18 cellular contexts compared by ENCODE assay signal in the genomic region with DNA sequence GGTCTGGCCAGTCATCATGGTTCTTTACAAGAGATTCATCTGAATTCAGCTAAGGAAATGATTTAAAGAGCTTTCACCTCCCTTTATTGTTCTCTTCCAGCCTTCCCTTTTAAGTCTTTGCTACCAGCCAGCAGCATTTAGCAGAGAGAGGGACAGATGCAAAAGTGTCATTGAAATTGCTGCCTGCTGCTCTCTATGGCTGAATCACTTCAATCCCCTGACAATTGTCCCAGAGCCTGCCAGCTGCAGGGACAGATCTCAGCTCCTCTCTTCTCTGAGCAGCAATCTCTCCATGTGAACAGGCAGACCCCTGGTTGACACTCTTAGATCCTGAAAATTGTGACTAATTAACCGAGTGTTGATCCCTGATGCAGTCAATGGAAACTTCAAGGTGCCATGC.
A peak's percentile ranks its signal among the peaks of the same experiment; 100 is the strongest.
DNase-seq lines count a peak whose midpoint lies in the region; ATAC-seq and TF ChIP-seq lines count a peak whose summit lies in the region.
"Had no signal": no experiment of that assay in that cellular context is flagged by ENCODE, and none has a peak within 500 bp of the region (broad histone marks: within the 10 kb centered on the region; RNA-seq: fewer than 3 reads in every experiment).

No MANE protein-coding gene starts in this region.

- TF ChIP-seq CTCF in WTC11 (IDR thresholded peaks at IDR 0.05) = no peak

- POLR2A ChIA-PET in WTC11 (lab: Charles Lee) = no interaction called here

- H3K27me3 Mint-ChIP-seq in WTC11 (ENCODE audit: low read depth) = no peaks in the 10 kb centered on the region
- H3K27me3 Mint-ChIP-seq: activated T-helper 17 cell treated with anti-CD3 and anti-CD28 coated beads, Interleukin-2, amount 50 U/mL, for 72 hours had no signal

- peaks cover 9% of the 10 kb centered on the region for H3K4me1 Mint-ChIP-seq in WTC11
- H3K4me1 Mint-ChIP-seq: activated T-helper 17 cell treated with anti-CD3 and anti-CD28 coated beads, Interleukin-2, amount 50 U/mL, for 72 hours; mesothelial cell of epicardium had no signal

- H3K27ac Mint-ChIP-seq in WTC11 = 0 out of 2 replicates have a peak overlapping the region, but pooled peaks have one; percentile 10
- H3K27ac Mint-ChIP-seq: activated T-helper 17 cell treated with anti-CD3 and anti-CD28 coated beads, Interleukin-2, amount 50 U/mL, for 72 hours; mesothelial cell of epicardium had no signal

- H3K36me3 Mint-ChIP-seq in WTC11 = no peaks in the 10 kb centered on the region
- H3K36me3 Mint-ChIP-seq: mesothelial cell of epicardium had no signal

- ATAC-seq in WTC11 (no peak; the same call in 1 of the 2 replicates), left ventricle myocardium superior (no peak)
- ATAC-seq: activated CD4-positive, CD25-positive, alpha-beta regulatory T cell treated with anti-CD3 and anti-CD28 coated beads, Interleukin-2, amount 50 U/mL, for 24 hours; activated T-helper 17 cell treated with anti-CD3 and anti-CD28 coated beads, Interleukin-2, amount 50 U/mL, for 72 hours; sciatic nerve had no signal

- H3K4me3 Mint-ChIP-seq in WTC11 = no peak overlapping the region
- H3K4me3 Mint-ChIP-seq: activated T-helper 17 cell treated with anti-CD3 and anti-CD28 coated beads, Interleukin-2, amount 50 U/mL, for 72 hours; mesothelial cell of epicardium had no signal

- H3K9me3 Mint-ChIP-seq in WTC11 = peaks cover 4% of the 10 kb centered on the region; the same call in 1 of the 2 replicates
- H3K9me3 Mint-ChIP-seq: mesothelial cell of epicardium had no signal

- intact Hi-C loops in left ventricle myocardium superior (cut with micrococcal nuclease) = no loop called here

- CTCF ChIA-PET in WTC11 (lab: Charles Lee) = no interaction called here

- peak; percentile 82 for DNase-seq in NCI-H1436 treated with DMSO at 0.1 percent for 48 hours (lab: John Stamatoyannopoulos, UW)
- DNase-seq in WTC11 (ENCODE audit: low spot score) = no peak
- peak in 31 of 51 donors; percentile 2 to 67 (median 25) for DNase-seq in hypothalamus (lab: John Stamatoyannopoulos, UW)
- peak; percentile 86 for DNase-seq in pons (ENCODE audit: low spot score)
- no peak for DNase-seq in NCI-H2029 treated with DMSO at 0.1 percent for 48 hours (lab: John Stamatoyannopoulos, UW)
- DNase-seq in SW480 (ENCODE audit: low spot score) = no peak
- DNase-seq in HuH-7 (ENCODE audit: low spot score) = no peak
- DNase-seq in left ventricle myocardium superior = no peak
- DNase-seq: cerebellar nuclear complex, COR-L47, GM23248, kidney, NCI-H1930, PC-9 had no signal

TF ChIP-seq in WTC11, 78 proteins besides CTCF, POLR2A, EP300 and RAD21 (continues in another document):
- TF ChIP-seq, protein P1, sequence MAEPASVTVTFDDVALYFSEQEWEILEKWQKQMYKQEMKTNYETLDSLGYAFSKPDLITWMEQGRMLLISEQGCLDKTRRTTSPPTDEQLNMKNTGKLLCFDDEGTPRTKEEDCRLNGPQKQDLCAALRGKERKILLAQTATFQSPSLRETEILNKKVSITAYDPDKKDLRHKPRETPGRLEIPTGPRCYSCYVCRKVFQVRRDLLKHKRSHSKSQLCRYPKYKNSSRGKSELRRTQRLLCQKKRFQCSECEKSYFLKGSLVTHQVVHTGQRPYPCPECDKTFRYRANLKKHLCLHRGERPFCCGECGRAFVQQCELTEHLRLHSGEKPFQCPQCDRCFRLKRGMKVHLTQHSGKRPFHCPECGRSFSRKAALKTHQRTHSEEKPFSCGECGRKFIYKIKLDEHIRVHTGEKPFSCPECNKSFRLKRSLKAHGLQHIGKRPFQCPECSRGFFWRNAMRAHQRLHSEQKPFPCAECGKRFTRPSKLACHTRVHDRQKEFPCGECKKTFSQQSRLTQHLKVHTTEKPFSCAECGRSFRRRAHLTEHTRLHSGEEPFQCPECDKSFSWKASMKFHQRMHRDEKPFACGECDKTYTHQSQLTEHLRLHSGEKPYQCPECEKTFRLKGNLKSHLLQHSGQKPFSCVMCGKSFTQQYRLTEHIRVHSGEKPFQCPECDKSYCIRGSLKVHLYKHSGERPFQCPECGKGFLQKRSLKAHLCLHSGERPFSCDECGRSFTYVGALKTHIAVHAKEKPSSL (CRISPR knock-in tag; conservative IDR thresholded peaks at IDR 0.05) = no peak
- TF ChIP-seq NR1H2 (CRISPR knock-in tag; IDR thresholded peaks at IDR 0.05) (no peak), ELF4 (CRISPR knock-in tag; IDR thresholded peaks at IDR 0.05; ENCODE audit: low read depth) (no peak), FOXP4 (CRISPR knock-in tag; IDR thresholded peaks at IDR 0.05) (no peak), E2F4 (CRISPR knock-in tag; IDR thresholded peaks at IDR 0.05; ENCODE audit: borderline replicate concordance, low read depth) (no peak), FOXK1 (CRISPR knock-in tag; IDR thresholded peaks at IDR 0.05) (no peak), ZNF219 (CRISPR knock-in tag; IDR thresholded peaks at IDR 0.05; ENCODE audit: borderline replicate concordance) (no peak), AFF4 (CRISPR knock-in tag; IDR thresholded peaks at IDR 0.05; ENCODE audit: borderline replicate concordance) (no peak), CREB1 (CRISPR knock-in tag; IDR thresholded peaks at IDR 0.05) (no peak), CREM (CRISPR knock-in tag; IDR thresholded peaks at IDR 0.05) (no peak), JAZF1 (CRISPR knock-in tag; IDR thresholded peaks at IDR 0.05) (no peak), EMX1 (CRISPR knock-in tag; IDR thresholded peaks at IDR 0.05) (no peak)
- TF ChIP-seq, protein P2, sequence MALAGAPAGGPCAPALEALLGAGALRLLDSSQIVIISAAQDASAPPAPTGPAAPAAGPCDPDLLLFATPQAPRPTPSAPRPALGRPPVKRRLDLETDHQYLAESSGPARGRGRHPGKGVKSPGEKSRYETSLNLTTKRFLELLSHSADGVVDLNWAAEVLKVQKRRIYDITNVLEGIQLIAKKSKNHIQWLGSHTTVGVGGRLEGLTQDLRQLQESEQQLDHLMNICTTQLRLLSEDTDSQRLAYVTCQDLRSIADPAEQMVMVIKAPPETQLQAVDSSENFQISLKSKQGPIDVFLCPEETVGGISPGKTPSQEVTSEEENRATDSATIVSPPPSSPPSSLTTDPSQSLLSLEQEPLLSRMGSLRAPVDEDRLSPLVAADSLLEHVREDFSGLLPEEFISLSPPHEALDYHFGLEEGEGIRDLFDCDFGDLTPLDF (CRISPR knock-in tag; IDR thresholded peaks at IDR 0.05) = no peak

Comparison
In these comparisons a context has a peak if more than half of its experiments do, and no peak if none do; other contexts are left out.
1. DNase-seq: peak in NCI-H1436 treated with DMSO at 0.1 percent for 48 hours (single experiment), hypothalamus (31 of 51) and pons (single experiment); none in WTC11 (single experiment), NCI-H2029 treated with DMSO at 0.1 percent for 48 hours (single experiment), SW480 (single experiment), HuH-7 (single experiment) and left ventricle myocardium superior (single experiment).